15 cellular contexts compared by ENCODE assay signal in genomic region chr19:17035842-17036424, GRCh38. TPM values are rescaled to one million over a fixed set of nuclear protein-coding genes. Genes with fewer than 3 reads are reported as not detected.
A peak's percentile ranks its signal among the peaks of the same experiment; 100 is the strongest.
DNase-seq lines count a peak whose midpoint lies in the region; ATAC-seq and TF ChIP-seq lines count a peak whose summit lies in the region.
"Had no signal": no experiment of that assay in that cellular context is flagged by ENCODE, and none has a peak within 500 bp of the region (broad histone marks: within the 10 kb centered on the region; RNA-seq: fewer than 3 reads in every experiment).

No MANE protein-coding gene starts in this region.

- POLR2A ChIA-PET in A673 (lab: Charles Lee; ENCODE audit: low non-redundant PET): no interaction called here

- no peaks in the 10 kb centered on the region for H3K9me3 ChIP-seq in A673 (ENCODE audit: low read depth, low read length, poor library complexity, severe bottlenecking)
- H3K9me3 ChIP-seq: pancreas had no signal

- CTCF ChIA-PET in A673 (lab: Charles Lee): no interaction called here

- DNase-seq in A673 (ENCODE audit: low spot score): peak; percentile 55
- DNase-seq in HT1080 (ENCODE audit: low read depth): peak; percentile 14
- peak; percentile 19 for DNase-seq in SK-MEL-5 (ENCODE audit: low read depth, low spot score)
- DNase-seq in left cardiac atrium: peak; percentile 38
- DNase-seq in COR-L47 (lab: John Stamatoyannopoulos, UW): no peak
- no peak for DNase-seq in amniotic stem cell (lab: John Stamatoyannopoulos, UW)
- DNase-seq in activated CD4-positive, alpha-beta T cell treated with anti-CD3 and anti-CD28 coated beads for 4 hours: no peak
- DNase-seq: activated CD4-positive, alpha-beta T cell treated with anti-CD3 and anti-CD28 coated beads for 48 hours; DND-41; HCEC 1CT; midbrain; NCI-H1694; NCI-H526 treated with DMSO at 0.1 percent for 48 hours; pancreas had no signal

- no TSS peak for BruUV-seq in A673 (replicated peaks; lab: Mats Ljungman, UMichigan)

- no peak for TF ChIP-seq CTCF in A673 (conservative IDR thresholded peaks at IDR 0.05; ENCODE audit: low read depth, low read length)

- in situ Hi-C loops in SK-MEL-5 (cut with HindIII; ENCODE audit: low pct_unique_long_range_greater_than_20kb, low sequenced_read_pairs): no loop called here

- no peaks in the 10 kb centered on the region for H3K36me3 ChIP-seq in A673 (ENCODE audit: insufficient read depth, low read length, poor library complexity, severe bottlenecking)
- H3K36me3 ChIP-seq: pancreas had no signal

- no peak overlapping the region for H3K27ac ChIP-seq in A673 (ENCODE audit: low read depth, low read length, poor library complexity, severe bottlenecking)
- H3K27ac ChIP-seq: pancreas had no signal

- intact Hi-C loops in A673 (cut with micrococcal nuclease; ENCODE audit: unreplicated experiment) (no loop called here), left cardiac atrium (cut with DNase I) (no loop called here)

- H3K27me3 ChIP-seq in A673 (replicated peaks; ENCODE audit: insufficient read depth, low read depth, low read length, poor library complexity): peaks cover 4% of the 10 kb centered on the region
- H3K27me3 ChIP-seq: pancreas had no signal

- H3K4me1 ChIP-seq in A673 (ENCODE audit: insufficient read depth, low read length, poor library complexity, severe bottlenecking): no peaks in the 10 kb centered on the region
- H3K4me1 ChIP-seq: pancreas had no signal

- ATAC-seq in left cardiac atrium: peak; percentile 8 to 42
- no peak for ATAC-seq in HG02852 (IDR thresholded peaks at IDR 0.05; ENCODE audit: unreplicated experiment)

- H3K4me3 ChIP-seq in A673 (ENCODE audit: low read depth, low read length, poor library complexity, severe bottlenecking): no peak overlapping the region
- H3K4me3 ChIP-seq: pancreas had no signal

RNA-seq across cellular contexts. Expression of gene CPAMD8, which starts 9.3 kb away (rescaled TPM):
- total RNA-seq in A673 (2021) (0.82 and 1.0 TPM in 2 replicates), left cardiac atrium (10 to 100 TPM in 1 of 2 donors, 1 to 10 TPM in 1; 8.9 to 11.3 TPM)
- not detected in 2 replicates for total RNA-seq in HT1080 (2014; rRNA removed; shearing (Covaris generic))
- not detected in 2 replicates for polyA plus RNA-seq in HT1080 (2015; cell fraction: cytosol; rRNA removed)
- polyA plus RNA-seq in HT1080 (2015; cell fraction: nucleus; rRNA removed): not detected in 2 replicates
- 0.11 TPM in 1 of 2 replicates, not detected in the other for total RNA-seq in SK-MEL-5 (2014; rRNA removed; shearing (Covaris generic))
- 0.14 and 0.29 TPM in 2 replicates for polyA plus RNA-seq in SK-MEL-5 (2015; cell fraction: cytosol; rRNA removed)
- polyA plus RNA-seq in SK-MEL-5 (2015; cell fraction: nucleus; rRNA removed): 0.77 and 2.9 TPM in 2 replicates

RNA-seq across cellular contexts. Expression of gene HAUS8, which starts 39.3 kb away (rescaled TPM):
- total RNA-seq in A673 (2021) (66.4 and 68.1 TPM in 2 replicates), left cardiac atrium (1 to 10 TPM; 3.9 to 5.0 TPM)
- total RNA-seq in HT1080 (2014; rRNA removed; shearing (Covaris generic)): 10.1 and 11.1 TPM in 2 replicates
- 10.9 and 14.2 TPM in 2 replicates for polyA plus RNA-seq in HT1080 (2015; cell fraction: cytosol; rRNA removed)
- polyA plus RNA-seq in HT1080 (2015; cell fraction: nucleus; rRNA removed): 15.8 and 21.0 TPM in 2 replicates
- total RNA-seq in SK-MEL-5 (2014; rRNA removed; shearing (Covaris generic)): 4.1 and 6.7 TPM in 2 replicates
- 9.2 and 9.7 TPM in 2 replicates for polyA plus RNA-seq in SK-MEL-5 (2015; cell fraction: cytosol; rRNA removed)
- 18.9 and 26.1 TPM in 2 replicates for polyA plus RNA-seq in SK-MEL-5 (2015; cell fraction: nucleus; rRNA removed)

RNA-seq across cellular contexts. Expression of gene MYO9B, which starts 39.6 kb away (rescaled TPM):
- 85.2 and 85.4 TPM in 2 replicates for total RNA-seq in A673 (2021)
- 29.3 and 30.8 TPM in 2 replicates for total RNA-seq in HT1080 (2014; rRNA removed; shearing (Covaris generic))
- 20.3 and 21.4 TPM in 2 replicates for polyA plus RNA-seq in HT1080 (2015; cell fraction: cytosol; rRNA removed)
- polyA plus RNA-seq in HT1080 (2015; cell fraction: nucleus; rRNA removed): 78.0 and 82.3 TPM in 2 replicates
- total RNA-seq in SK-MEL-5 (2014; rRNA removed; shearing (Covaris generic)): 62.6 and 79.9 TPM in 2 replicates
- 108 and 118 TPM in 2 replicates for polyA plus RNA-seq in SK-MEL-5 (2015; cell fraction: cytosol; rRNA removed)
- 399 and 495 TPM in 2 replicates for polyA plus RNA-seq in SK-MEL-5 (2015; cell fraction: nucleus; rRNA removed)
- total RNA-seq in left cardiac atrium: 10 to 100 TPM; 32.5 to 44.6 TPM

Comparison
In these comparisons a context has a peak if more than half of its experiments do, and no peak if none do; other contexts are left out.
1. DNase-seq: peak in A673 (single experiment), HT1080 (single experiment), SK-MEL-5 (single experiment) and left cardiac atrium (single experiment); none in COR-L47 (single experiment), amniotic stem cell (single experiment) and activated CD4-positive, alpha-beta T cell treated with anti-CD3 and anti-CD28 coated beads for 4 hours (0 of 2).